In the genomic region with DNA sequence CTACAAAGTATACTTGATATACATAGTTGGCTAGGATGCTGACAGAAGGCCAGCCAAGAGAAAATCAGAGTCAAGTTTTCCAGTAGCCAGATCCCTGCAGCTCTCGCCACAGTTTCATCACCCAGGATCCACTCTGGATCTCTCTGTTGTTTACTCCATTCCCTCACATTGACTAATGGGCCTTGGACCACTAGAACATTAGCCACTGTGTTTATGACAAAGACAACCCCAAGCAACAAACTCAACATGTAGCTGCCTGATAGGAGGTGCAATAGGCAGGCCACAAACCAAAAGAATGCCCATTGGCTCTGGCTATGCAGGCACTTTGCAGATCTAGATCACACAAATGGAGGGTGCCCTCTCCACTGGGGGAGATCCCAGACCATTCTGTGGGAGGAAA, we compare ENCODE assay signal across 17 cellular contexts. TPM values are rescaled to one million over a fixed set of nuclear protein-coding genes. Genes with fewer than 3 reads are reported as not detected.
A peak's percentile ranks its signal among the peaks of the same experiment; 100 is the strongest.
DNase-seq lines count a peak whose midpoint lies in the region; ATAC-seq and TF ChIP-seq lines count a peak whose summit lies in the region.
"Had no signal": no experiment of that assay in that cellular context is flagged by ENCODE, and none has a peak within 500 bp of the region (broad histone marks: within the 10 kb centered on the region; RNA-seq: fewer than 3 reads in every experiment).

No MANE protein-coding gene starts in this region.

- DNase-seq in CMK (ENCODE audit: low read depth) (peak; percentile 27), MG63 (peak; percentile 9), epithelial cell of esophagus (ENCODE audit: low read depth) (peak; percentile 57), foreskin keratinocyte (peak; percentile 23 to 68), NCI-H2107 (lab: John Stamatoyannopoulos, UW) (no peak)
- no peak for DNase-seq in naive thymus-derived CD4-positive, alpha-beta T cell
- DNase-seq: DMS153, HCEC 1CT, NCI-H1436, NCI-H2029, NCI-H2171 treated with DMSO at 0.1 percent for 48 hours, NCI-H446 treated with DMSO at 0.1 percent for 48 hours had no signal

- POLR2A ChIA-PET in naive thymus-derived CD4-positive, alpha-beta T cell (lab: Charles Lee), result no interaction called here

- intact Hi-C loops in naive thymus-derived CD4-positive, alpha-beta T cell (cut with micrococcal nuclease), result no loop called here

- peak; percentile 38 for ATAC-seq in foreskin keratinocyte
- no peak for ATAC-seq in GM21515 (IDR thresholded peaks at IDR 0.05; ENCODE audit: unreplicated experiment)
- ATAC-seq in naive thymus-derived CD4-positive, alpha-beta T cell, result no peak
- no peak for ATAC-seq in GM19397 (IDR thresholded peaks at IDR 0.05; ENCODE audit: unreplicated experiment)
- ATAC-seq: PC-3 had no signal

- H3K4me1 ChIP-seq in foreskin keratinocyte, result peaks cover 32% of the 10 kb centered on the region
- H3K4me1 ChIP-seq in naive thymus-derived CD4-positive, alpha-beta T cell (ENCODE audit: control insufficient read depth in 2 of 2, insufficient read depth in 2 of 2, low read length in 2 of 2), result no peaks in the 10 kb centered on the region

- H3K27me3 Mint-ChIP-seq in naive thymus-derived CD4-positive, alpha-beta T cell, result peaks cover 0 to 52% (median 7%) of the 10 kb centered on the region in 5 donors

- no peak overlapping the region for H3K4me3 ChIP-seq in MG63
- no peak overlapping the region for H3K4me3 ChIP-seq in epithelial cell of esophagus (ENCODE audit: low read length)
- H3K4me3 ChIP-seq in naive thymus-derived CD4-positive, alpha-beta T cell (ENCODE audit: low read length), result no peak overlapping the region

- H3K27ac Mint-ChIP-seq in naive thymus-derived CD4-positive, alpha-beta T cell, result no peak overlapping the region

- H3K27me3 ChIP-seq in MG63 (no peaks in the 10 kb centered on the region), foreskin keratinocyte (no peaks in the 10 kb centered on the region)
- H3K27me3 ChIP-seq in naive thymus-derived CD4-positive, alpha-beta T cell (ENCODE audit: control insufficient read depth in 2 of 2, insufficient read depth in 2 of 2, low read length in 2 of 2), result no peaks in the 10 kb centered on the region

- no peaks in the 10 kb centered on the region for H3K36me3 Mint-ChIP-seq in naive thymus-derived CD4-positive, alpha-beta T cell

- CTCF ChIA-PET in naive thymus-derived CD4-positive, alpha-beta T cell (lab: Charles Lee), result no interaction called here

- H3K27ac ChIP-seq in foreskin keratinocyte, result no peak overlapping the region
- no peak overlapping the region for H3K27ac ChIP-seq in naive thymus-derived CD4-positive, alpha-beta T cell (ENCODE audit: low read depth, low read length)
- H3K27ac ChIP-seq: C4-2B, RWPE1 had no signal

- no peaks in the 10 kb centered on the region for H3K4me1 Mint-ChIP-seq in naive thymus-derived CD4-positive, alpha-beta T cell

- H3K9me3 ChIP-seq in MG63, result no peaks in the 10 kb centered on the region
- no peaks in the 10 kb centered on the region for H3K9me3 ChIP-seq in naive thymus-derived CD4-positive, alpha-beta T cell (ENCODE audit: control insufficient read depth in 2 of 3, low read length in 3 of 3)

- no peak overlapping the region for H3K4me3 Mint-ChIP-seq in naive thymus-derived CD4-positive, alpha-beta T cell

- no peaks in the 10 kb centered on the region for H3K36me3 ChIP-seq in MG63
- no peaks in the 10 kb centered on the region for H3K36me3 ChIP-seq in naive thymus-derived CD4-positive, alpha-beta T cell (ENCODE audit: control insufficient read depth in 2 of 3, insufficient read depth in 3 of 3, low read length in 3 of 3)

- TF ChIP-seq CTCF in epithelial cell of esophagus (IDR thresholded peaks at IDR 0.05; ENCODE audit: insufficient read depth, low read depth, low read length, missing control alignments) (no peak), foreskin keratinocyte (conservative IDR thresholded peaks at IDR 0.05) (no peak)

- no peaks in the 10 kb centered on the region for H3K9me3 Mint-ChIP-seq in naive thymus-derived CD4-positive, alpha-beta T cell

RNA-seq across cellular contexts. Expression of a gene that starts 44.2 kb away (rescaled TPM):
- 15.3 and 31.2 TPM in 2 replicates for total RNA-seq in MG63 (2014; rRNA removed; shearing (Covaris generic); ENCODE audit: low replicate concordance)
- 16.5 and 18.4 TPM in 2 replicates for total RNA-seq in foreskin keratinocyte
- 5.6 and 6.1 TPM in 2 replicates for polyA plus RNA-seq in foreskin keratinocyte
- 10 to 100 TPM; 25.8 to 54.9 (median 38.8) TPM for total RNA-seq in naive thymus-derived CD4-positive, alpha-beta T cell
- 10 to 100 TPM; 30.4 to 32.1 TPM for polyA plus RNA-seq in naive thymus-derived CD4-positive, alpha-beta T cell

Comparison
In these comparisons a context has a peak if more than half of its experiments do, and no peak if none do; other contexts are left out.
1. DNase-seq: peak in CMK (single experiment), MG63 (single experiment), epithelial cell of esophagus (single experiment) and foreskin keratinocyte (2 of 2); none in NCI-H2107 (single experiment) and naive thymus-derived CD4-positive, alpha-beta T cell (0 of 9).